ENCODE assay signal across 9 cellular contexts in genomic region chr1:177780096-177780700, GRCh38.
A peak's percentile ranks its signal among the peaks of the same experiment; 100 is the strongest.
DNase-seq lines count a peak whose midpoint lies in the region; ATAC-seq, FAIRE-seq and TF ChIP-seq lines count a peak whose summit lies in the region.
"Had no signal": no experiment of that assay in that cellular context is flagged by ENCODE, and none has a peak within 500 bp of the region (broad histone marks: within the 10 kb centered on the region; RNA-seq: fewer than 3 reads in every experiment).

No MANE protein-coding gene starts in this region.

- intact Hi-C loops in psoas muscle (cut with DNase I) = loop anchor here (5.0 to 10.0 kb wide), 6 partner anchors 165 to 885 kb away; no protein-coding TSS in a partner anchor

- no peak overlapping the region for H3K27ac ChIP-seq in psoas muscle
- H3K27ac ChIP-seq: parathyroid adenoma had no signal

- no peaks in the 10 kb centered on the region for H3K27me3 ChIP-seq in psoas muscle (ENCODE audit: insufficient read depth in 3 of 3, low read length in 2 of 3)

- H3K36me3 ChIP-seq in psoas muscle (ENCODE audit: insufficient read depth in 1 of 2, low read depth in 1 of 2) = no peaks in the 10 kb centered on the region

- peak; percentile 84 to 98 (median 88) for ATAC-seq in psoas muscle
- ATAC-seq in HG03045 (IDR thresholded peaks at IDR 0.05; ENCODE audit: unreplicated experiment) = no peak

- DNase-seq in LNCaP clone FGC (ENCODE audit: low read depth) (peak; percentile 63), RCC 7860 (ENCODE audit: low spot score) (peak; percentile 26), fibroblast of pulmonary artery (ENCODE audit: low read depth) (peak; percentile 76), psoas muscle (no peak), GM19240 (ENCODE audit: insufficient read length, low spot score) (no peak)
- no peak for DNase-seq in activated CD4-positive, alpha-beta T cell treated with anti-CD3 and anti-CD28 coated beads, Interleukin-2, amount 50 U/mL, for 4 hours

- WGBS in psoas muscle, 3 donors = 23 to 28% (median 23%) methylated on average over 5 of the region's 5 CpGs

- no peak overlapping the region for H3K4me3 ChIP-seq in LNCaP clone FGC (ENCODE audit: low read depth, low read length)
- H3K4me3 ChIP-seq in fibroblast of pulmonary artery (replicated peaks; ENCODE audit: low read depth, low read length) = no peak overlapping the region
- H3K4me3 ChIP-seq in psoas muscle = no peak overlapping the region

- FAIRE-seq in RCC 7860 (lab: Jason Lieb, UNC) = no peak

- TF ChIP-seq CTCF in GM12873 (IDR thresholded peaks at IDR 0.05; ENCODE audit: insufficient read depth, low read depth, low read length, missing control alignments) = peak; percentile 53
- peak; percentile 80 for TF ChIP-seq CTCF in LNCaP clone FGC (IDR thresholded peaks at IDR 0.05; ENCODE audit: control insufficient read depth, extremely low read depth, insufficient read depth)
- peak; percentile 65 for TF ChIP-seq CTCF in fibroblast of pulmonary artery (IDR thresholded peaks at IDR 0.05; ENCODE audit: low read length, missing control alignments)
- TF ChIP-seq CTCF in psoas muscle (IDR thresholded peaks at IDR 0.05) = peak; percentile 60

- H3K4me1 ChIP-seq in psoas muscle = no peaks in the 10 kb centered on the region
- H3K4me1 ChIP-seq: parathyroid adenoma had no signal

- no peaks in the 10 kb centered on the region for H3K9me3 ChIP-seq in psoas muscle

Comparison
In these comparisons a context has a peak if more than half of its experiments do, and no peak if none do; other contexts are left out.
1. DNase-seq: peak in LNCaP clone FGC (single experiment), RCC 7860 (single experiment) and fibroblast of pulmonary artery (single experiment); none in psoas muscle (0 of 2), activated CD4-positive, alpha-beta T cell treated with anti-CD3 and anti-CD28 coated beads, Interleukin-2, amount 50 U/mL, for 4 hours (0 of 2) and GM19240 (single experiment).
2. Peak in every context shown above with its lines, with median percentiles within 50 percentile points of each other: CTCF ChIP-seq.